Comparison of ENCODE assay signal across 1 cellular context in genomic region chr2:8575011-8575750, GRCh38.
TF ChIP-seq lines count a peak whose summit lies in the region.

No MANE protein-coding gene starts in this region.

TF ChIP-seq in GM23338, 12 proteins besides CTCF, POLR2A, EP300 and RAD21 (continued from another document):
- TF ChIP-seq STAT1 (IDR thresholded peaks at IDR 0.05; ENCODE audit: unreplicated experiment) (no peak), ZNF331 (CRISPR knock-in tag; IDR thresholded peaks at IDR 0.05; ENCODE audit: low read depth) (no peak), POLR2AphosphoS5 (IDR thresholded peaks at IDR 0.05; ENCODE audit: low read depth) (no peak)
